Comparison of ENCODE assay signal across 26 cellular contexts in genomic region chr10:60615551-60615950, GRCh38.
A peak's percentile ranks its signal among the peaks of the same experiment; 100 is the strongest.
DNase-seq lines count a peak whose midpoint lies in the region; ATAC-seq and TF ChIP-seq lines count a peak whose summit lies in the region.
"Had no signal": no experiment of that assay in that cellular context is flagged by ENCODE, and none has a peak within 500 bp of the region (broad histone marks: within the 10 kb centered on the region; RNA-seq: fewer than 3 reads in every experiment).

No MANE protein-coding gene starts in this region.

- H3K4me1 ChIP-seq in adipocyte (ENCODE audit: control insufficient read depth, insufficient read depth, low read length) (peaks cover 6% of the 10 kb centered on the region), smooth muscle cell (ENCODE audit: low read depth) (no peaks in the 10 kb centered on the region)
- H3K4me1 ChIP-seq: BE2C, BLaER1 had no signal

- H3K27me3 ChIP-seq in adipocyte (replicated peaks; ENCODE audit: control insufficient read depth, insufficient read depth, low read length) (no peaks in the 10 kb centered on the region), smooth muscle cell (ENCODE audit: low read depth) (no peaks in the 10 kb centered on the region)
- H3K27me3 ChIP-seq: BE2C, BLaER1 had no signal

- H3K4me3 ChIP-seq in adipocyte (ENCODE audit: low read length): no peak overlapping the region
- H3K4me3 ChIP-seq in smooth muscle cell: no peak overlapping the region
- H3K4me3 ChIP-seq: BLaER1, GM12878 had no signal

- no peak overlapping the region for H3K27ac Mint-ChIP-seq in immature natural killer cell
- H3K27ac Mint-ChIP-seq in activated naive CD8-positive, alpha-beta T cell treated with anti-CD3 and anti-CD28 coated beads, Interleukin-2, amount 50 U/mL, for 24 hours: no peak overlapping the region
- H3K27ac Mint-ChIP-seq: CD14-positive monocyte; CD4-positive, alpha-beta memory T cell; CD4-positive, CD25-positive, alpha-beta regulatory T cell; CD8-positive, alpha-beta memory T cell had no signal

- H3K9ac ChIP-seq in adipocyte (ENCODE audit: low read length) (no peak overlapping the region), smooth muscle cell (ENCODE audit: low read depth) (no peak overlapping the region)
- H3K9ac ChIP-seq: BLaER1 had no signal

- H3K9me3 Mint-ChIP-seq in immature natural killer cell: no peaks in the 10 kb centered on the region
- no peaks in the 10 kb centered on the region for H3K9me3 Mint-ChIP-seq in activated naive CD8-positive, alpha-beta T cell treated with anti-CD3 and anti-CD28 coated beads, Interleukin-2, amount 50 U/mL, for 24 hours
- H3K9me3 Mint-ChIP-seq: CD14-positive monocyte; CD4-positive, alpha-beta memory T cell; CD8-positive, alpha-beta memory T cell had no signal

- no peak for ATAC-seq in activated naive CD8-positive, alpha-beta T cell treated with anti-CD3 and anti-CD28 coated beads, Interleukin-2, amount 50 U/mL, for 24 hours
- ATAC-seq: GM12878 had no signal

- no peaks in the 10 kb centered on the region for H3K79me2 ChIP-seq in smooth muscle cell (ENCODE audit: low read depth)

- no peaks in the 10 kb centered on the region for H3F3A ChIP-seq in smooth muscle cell (ENCODE audit: low read depth)

- 100% methylated on average over 1 of the region's 1 CpG for WGBS in smooth muscle cell (ENCODE audit: low lambda C conversion rate)

- H3K36me3 Mint-ChIP-seq in immature natural killer cell: no peaks in the 10 kb centered on the region
- no peaks in the 10 kb centered on the region for H3K36me3 Mint-ChIP-seq in activated naive CD8-positive, alpha-beta T cell treated with anti-CD3 and anti-CD28 coated beads, Interleukin-2, amount 50 U/mL, for 24 hours (ENCODE audit: low read depth)
- H3K36me3 Mint-ChIP-seq: CD14-positive monocyte; CD4-positive, CD25-positive, alpha-beta regulatory T cell had no signal

- H3K9me3 ChIP-seq in adipocyte (ENCODE audit: control insufficient read depth, low read length): no peaks in the 10 kb centered on the region
- no peaks in the 10 kb centered on the region for H3K9me3 ChIP-seq in smooth muscle cell (replicated peaks; ENCODE audit: low read depth)
- H3K9me3 ChIP-seq: BE2C, BLaER1 had no signal

- DNase-seq in adipocyte (ENCODE audit: low read depth) (peak; percentile 13), fibroblast of peridontal ligament (ENCODE audit: extremely low read depth) (peak; percentile 39), iris pigment epithelial cell (ENCODE audit: low read depth) (peak; percentile 19), smooth muscle cell (lab: John Stamatoyannopoulos, UW; ENCODE audit: unreplicated experiment) (no peak), immature natural killer cell (no peak), hippocampal formation (lab: John Stamatoyannopoulos, UW) (no peak)
- DNase-seq in activated effector memory CD4-positive, alpha-beta T cell treated with anti-CD3 and anti-CD28 coated beads, Interleukin-2, amount 50 U/mL, for 16 hours: no peak
- no peak for DNase-seq in activated naive CD8-positive, alpha-beta T cell treated with anti-CD3 and anti-CD28 coated beads, Interleukin-2, amount 50 U/mL, for 24 hours
- DNase-seq: 8988T; ACHN; BE2C; C1 segment of cervical spinal cord; CD4-positive, alpha-beta memory T cell; CD4-positive, CD25-positive, alpha-beta regulatory T cell; CD8-positive, alpha-beta memory T cell; COR-L47; DMS 273 treated with DMSO at 0.1 percent for 48 hours; DMS153; DMS53; DMS79; DND-41; EL; GDM1 had no signal

- H2AFZ ChIP-seq in smooth muscle cell (ENCODE audit: low read depth): no peak overlapping the region

- peaks cover 0 to 4% (median 2%) of the 10 kb centered on the region in 3 donors for H3K27me3 Mint-ChIP-seq in immature natural killer cell (ENCODE audit: low read depth in 3 of 3)
- H3K27me3 Mint-ChIP-seq in activated naive CD8-positive, alpha-beta T cell treated with anti-CD3 and anti-CD28 coated beads, Interleukin-2, amount 50 U/mL, for 24 hours: no peaks in the 10 kb centered on the region
- H3K27me3 Mint-ChIP-seq: CD4-positive, alpha-beta memory T cell; CD4-positive, CD25-positive, alpha-beta regulatory T cell; CD8-positive, alpha-beta memory T cell had no signal

- no peak overlapping the region for H3K4me3 Mint-ChIP-seq in immature natural killer cell
- no peak overlapping the region for H3K4me3 Mint-ChIP-seq in activated naive CD8-positive, alpha-beta T cell treated with anti-CD3 and anti-CD28 coated beads, Interleukin-2, amount 50 U/mL, for 24 hours
- H3K4me3 Mint-ChIP-seq: CD14-positive monocyte; CD4-positive, alpha-beta memory T cell; CD4-positive, CD25-positive, alpha-beta regulatory T cell; CD8-positive, alpha-beta memory T cell had no signal

- H3K36me3 ChIP-seq in adipocyte (ENCODE audit: control insufficient read depth, insufficient read depth, low read length, severe bottlenecking): no peaks in the 10 kb centered on the region
- H3K36me3 ChIP-seq in smooth muscle cell (ENCODE audit: low read depth): no peaks in the 10 kb centered on the region
- H3K36me3 ChIP-seq: BE2C, BLaER1 had no signal

- H3K27ac ChIP-seq in smooth muscle cell (ENCODE audit: low read depth): no peak overlapping the region
- H3K27ac ChIP-seq: BLaER1 had no signal

- TF ChIP-seq CTCF in smooth muscle cell (IDR thresholded peaks at IDR 0.05; ENCODE audit: borderline replicate concordance, insufficient read depth, poor library complexity, severe bottlenecking): no peak

- H4K20me1 ChIP-seq in smooth muscle cell (ENCODE audit: low read depth): no peaks in the 10 kb centered on the region
- H4K20me1 ChIP-seq: BLaER1 had no signal

- H3K4me1 Mint-ChIP-seq in immature natural killer cell: no peaks in the 10 kb centered on the region
- peaks cover 11% of the 10 kb centered on the region for H3K4me1 Mint-ChIP-seq in activated naive CD8-positive, alpha-beta T cell treated with anti-CD3 and anti-CD28 coated beads, Interleukin-2, amount 50 U/mL, for 24 hours
- H3K4me1 Mint-ChIP-seq: CD4-positive, CD25-positive, alpha-beta regulatory T cell had no signal

- H3K4me2 ChIP-seq in smooth muscle cell: peak overlapping the region; percentile 4
- H3K4me2 ChIP-seq: BLaER1 had no signal

Comparison
In these comparisons a context has a peak if more than half of its experiments do, and no peak if none do; other contexts are left out.
1. DNase-seq: peak in adipocyte (single experiment), fibroblast of peridontal ligament (single experiment) and iris pigment epithelial cell (single experiment); none in smooth muscle cell (single experiment), immature natural killer cell (0 of 3), hippocampal formation (0 of 2), activated effector memory CD4-positive, alpha-beta T cell treated with anti-CD3 and anti-CD28 coated beads, Interleukin-2, amount 50 U/mL, for 16 hours (single experiment) and activated naive CD8-positive, alpha-beta T cell treated with anti-CD3 and anti-CD28 coated beads, Interleukin-2, amount 50 U/mL, for 24 hours (single experiment).